9 cellular contexts compared by ENCODE assay signal in genomic region chr1:200150721-200151120, GRCh38.
A peak's percentile ranks its signal among the peaks of the same experiment; 100 is the strongest.
DNase-seq lines count a peak whose midpoint lies in the region; ATAC-seq and TF ChIP-seq lines count a peak whose summit lies in the region.
"Had no signal": no experiment of that assay in that cellular context is flagged by ENCODE, and none has a peak within 500 bp of the region (broad histone marks: within the 10 kb centered on the region; RNA-seq: fewer than 3 reads in every experiment).

No MANE protein-coding gene starts in this region.

- peak; percentile 40 for ATAC-seq in GM21390 (IDR thresholded peaks at IDR 0.05; ENCODE audit: unreplicated experiment)

- H3K4me1 ChIP-seq in skeletal muscle satellite cell (ENCODE audit: control insufficient read depth, insufficient read depth, low read length) (peaks cover 14% of the 10 kb centered on the region), testis (no peaks in the 10 kb centered on the region)

- H3K4me2 ChIP-seq in skeletal muscle satellite cell (ENCODE audit: low read length), result peak overlapping the region; percentile 35

- H3K27me3 ChIP-seq in skeletal muscle satellite cell (ENCODE audit: control insufficient read depth, insufficient read depth, low read length) (no peaks in the 10 kb centered on the region), testis (no peaks in the 10 kb centered on the region)

- no peak overlapping the region for H3K27ac ChIP-seq in testis

- WGBS in testis, 2 donors, result 61 to 63% methylated on average over 4 of the region's 4 CpGs

- no peak overlapping the region for H3K9ac ChIP-seq in skeletal muscle satellite cell (ENCODE audit: low read depth, low read length)

- H3K9me3 ChIP-seq in skeletal muscle satellite cell (replicated peaks; ENCODE audit: low read length) (no peaks in the 10 kb centered on the region), testis (no peaks in the 10 kb centered on the region)

- H3K4me3 ChIP-seq in skeletal muscle satellite cell (ENCODE audit: low read length), result no peak overlapping the region
- no peak overlapping the region for H3K4me3 ChIP-seq in testis

- TF ChIP-seq POLR2A in testis (IDR thresholded peaks at IDR 0.05), result no peak

- H3K36me3 ChIP-seq in skeletal muscle satellite cell (ENCODE audit: insufficient read depth, low read length), result no peaks in the 10 kb centered on the region
- H3K36me3 ChIP-seq in testis (ENCODE audit: low read depth, missing control alignments), result no peaks in the 10 kb centered on the region

- in situ Hi-C loops in T47D (cut with HindIII; ENCODE audit: low pct_unique_long_range_greater_than_20kb, low sequenced_read_pairs), result no loop called here

- DNase-seq in DMS53 treated with DMSO at 0.1 percent for 48 hours (lab: John Stamatoyannopoulos, UW; ENCODE audit: unreplicated experiment) (peak; percentile 11), LHCN-M2 (ENCODE audit: low read depth) (peak; percentile 75), T47D (ENCODE audit: low read depth in 1 of 2, low spot score in 1 of 2) (peak; percentile 50 to 82), testis (no peak), globus pallidus (ENCODE audit: low spot score) (no peak), cerebellar nuclear complex (lab: John Stamatoyannopoulos, UW) (no peak)
- DNase-seq: left cardiac atrium had no signal

- intact Hi-C loops in testis (cut with DNase I; ENCODE audit: low total_unique reads), result no loop called here

- no peak for TF ChIP-seq CTCF in testis (IDR thresholded peaks at IDR 0.05)

Comparison
In these comparisons a context has a peak if more than half of its experiments do, and no peak if none do; other contexts are left out.
1. DNase-seq: peak in DMS53 treated with DMSO at 0.1 percent for 48 hours (single experiment), LHCN-M2 (single experiment) and T47D (2 of 2); none in testis (single experiment), globus pallidus (single experiment) and cerebellar nuclear complex (0 of 2).